25 cellular contexts compared by ENCODE assay signal in genomic region chr6:36230376-36230775, GRCh38. TPM values are rescaled to one million over a fixed set of nuclear protein-coding genes. Genes with fewer than 3 reads are reported as not detected.
"Had no signal": no experiment of that assay in that cellular context is flagged by ENCODE, and none has a peak within 500 bp of the region (broad histone marks: within the 10 kb centered on the region; RNA-seq: fewer than 3 reads in every experiment).

No MANE protein-coding gene starts in this region.

- H3K27ac Mint-ChIP-seq: activated B cell treated with CpG ODN at 0.5 μM for 24 hours; activated CD4-positive, alpha-beta T cell treated with anti-CD3 and anti-CD28 coated beads, Interleukin-2, amount 10 ng/mL, durations not matched to agents 24 days and 14 days; activated naive CD4-positive, alpha-beta T cell treated with anti-CD3 and anti-CD28 coated beads for 36 hours; activated naive CD8-positive, alpha-beta T cell; activated T-helper 17 cell treated with anti-CD3 and anti-CD28 coated beads, Interleukin-2, amount 50 U/mL, for 72 hours had no signal

- H3K4me1 Mint-ChIP-seq: activated B cell treated with CpG ODN at 0.5 μM for 24 hours; activated T-helper 17 cell treated with anti-CD3 and anti-CD28 coated beads, Interleukin-2, amount 50 U/mL, for 72 hours; brain had no signal

- H3K27me3 ChIP-seq: cardiac muscle cell, Peyer's patch had no signal

- ATAC-seq: activated T-helper 17 cell treated with anti-CD3 and anti-CD28 coated beads, Interleukin-2, amount 50 U/mL, for 72 hours; T-helper 17 cell had no signal

- DNase-seq: activated B cell treated with CpG ODN at 0.5 μM for 24 hours; activated CD4-positive, alpha-beta T cell treated with anti-CD3 and anti-CD28 coated beads for 1 hour; activated CD4-positive, alpha-beta T cell treated with anti-CD3 and anti-CD28 coated beads, Interleukin-2, amount 10 ng/mL, durations not matched to agents 24 days and 14 days; activated CD4-positive, alpha-beta T cell treated with anti-CD3 and anti-CD28 coated beads, Interleukin-2, amount 50 U/mL, for 48 hours; activated gamma-delta T cell; activated naive CD4-positive, alpha-beta T cell treated with anti-CD3 and anti-CD28 coated beads for 36 hours; activated T-cell treated with anti-CD3 and anti-CD28 coated beads for 4 hours; activated T-cell treated with anti-CD3 and anti-CD28 coated beads, Interleukin-2, amount 50 U/mL, for 48 hours; amygdala; MM.1S; NCI-H1105 treated with DMSO at 0.1 percent for 48 hours; NCI-H1436 treated with DMSO at 0.1 percent for 48 hours; NCI-H187; NCI-H2081 treated with DMSO at 0.1 percent for 48 hours; NCI-H446; Peyer's patch; SHP77 treated with DMSO at 0.1 percent for 48 hours; T-helper 17 cell; T-helper 9 cell had no signal

- H3K9me3 Mint-ChIP-seq: activated B cell treated with CpG ODN at 0.5 μM for 24 hours; activated CD4-positive, alpha-beta T cell treated with anti-CD3 and anti-CD28 coated beads, Interleukin-2, amount 10 ng/mL, durations not matched to agents 24 days and 14 days; activated naive CD4-positive, alpha-beta T cell treated with anti-CD3 and anti-CD28 coated beads for 36 hours; activated T-helper 17 cell treated with anti-CD3 and anti-CD28 coated beads, Interleukin-2, amount 50 U/mL, for 72 hours; brain had no signal

- H3K9me3 ChIP-seq: Peyer's patch had no signal

- H3K4me3 Mint-ChIP-seq: activated B cell treated with CpG ODN at 0.5 μM for 24 hours; activated CD4-positive, alpha-beta T cell treated with anti-CD3 and anti-CD28 coated beads, Interleukin-2, amount 10 ng/mL, durations not matched to agents 24 days and 14 days; activated naive CD4-positive, alpha-beta T cell treated with anti-CD3 and anti-CD28 coated beads for 36 hours; activated naive CD8-positive, alpha-beta T cell; activated T-helper 17 cell treated with anti-CD3 and anti-CD28 coated beads, Interleukin-2, amount 50 U/mL, for 72 hours; brain; T-helper 17 cell had no signal

- H3K27me3 Mint-ChIP-seq: activated B cell treated with CpG ODN at 0.5 μM for 24 hours; activated CD4-positive, alpha-beta T cell treated with anti-CD3 and anti-CD28 coated beads, Interleukin-2, amount 10 ng/mL, durations not matched to agents 24 days and 14 days; activated naive CD8-positive, alpha-beta T cell; activated T-helper 17 cell treated with anti-CD3 and anti-CD28 coated beads, Interleukin-2, amount 50 U/mL, for 72 hours; brain; T-helper 17 cell had no signal

- H3K4me3 ChIP-seq: cardiac muscle cell, Peyer's patch had no signal

- H3K27ac ChIP-seq: cardiac muscle cell, Peyer's patch had no signal

RNA-seq across cellular contexts. Expression of gene PNPLA1, which starts 39.5 kb away (rescaled TPM):
- total RNA-seq: activated B cell treated with CpG ODN at 0.5 μM for 24 hours; activated CD4-positive, alpha-beta T cell treated with anti-CD3 and anti-CD28 coated beads, Interleukin-2, amount 10 ng/mL, durations not matched to agents 24 days and 14 days; activated naive CD4-positive, alpha-beta T cell treated with anti-CD3 and anti-CD28 coated beads for 36 hours; activated T-helper 17 cell treated with anti-CD3 and anti-CD28 coated beads, Interleukin-2, amount 50 U/mL, for 72 hours; astrocyte; cardiac muscle cell; SK-MEL-5 had no signal
- polyA plus RNA-seq: cardiac muscle cell had no signal
